ENCODE assay signal across 8 cellular contexts in genomic region chr12:76031081-76031413, GRCh38. TPM values are rescaled to one million over a fixed set of nuclear protein-coding genes. Genes with fewer than 3 reads are reported as not detected.
DNase-seq lines count a peak whose midpoint lies in the region; ATAC-seq and TF ChIP-seq lines count a peak whose summit lies in the region.

No MANE protein-coding gene starts in this region.

- H2BK5ac ChIP-seq in neuronal stem cell (ENCODE audit: low read length): no peak overlapping the region

- peak overlapping the region; percentile 97 for H3K4me3 Mint-ChIP-seq in endothelial cell (ENCODE audit: unreplicated experiment)

- H3K4me3 ChIP-seq in AG04449 (ENCODE audit: low read depth, low read length): peak overlapping the region; percentile 95
- H3K4me3 ChIP-seq in OCI-LY3 (ENCODE audit: low read length): peak overlapping the region; percentile 92
- H3K4me3 ChIP-seq in neuronal stem cell (ENCODE audit: low read length in 2 of 2): peak overlapping the region; percentile 92 to 94

- POLR2A ChIA-PET in AG04449 (lab: Yijun Ruan, JAX): interaction anchor here (0.5 to 2.9 kb wide), 52 partner anchors 10 to 551 kb away, joined by 3 to 22 read pairs (median 4); partner anchors contain the start of genes BBS10, GLIPR1, KRR1 and NAP1L1

- ATAC-seq in GM21515 (IDR thresholded peaks at IDR 0.05; ENCODE audit: unreplicated experiment) (peak; percentile 22), GM18868 (IDR thresholded peaks at IDR 0.05; ENCODE audit: unreplicated experiment) (no peak)

- no peaks in the 10 kb centered on the region for H4K20me1 ChIP-seq in OCI-LY3 (ENCODE audit: insufficient read depth, low read length)

- H2AK5ac ChIP-seq in neuronal stem cell (ENCODE audit: low read depth, low read length): no peak overlapping the region

- H3K9me3 ChIP-seq in OCI-LY3 (ENCODE audit: insufficient read depth, low read length): no peaks in the 10 kb centered on the region
- H3K9me3 ChIP-seq in neuronal stem cell (replicated peaks in 1 of 2; ENCODE audit: control insufficient read depth in 2 of 2, insufficient read depth in 1 of 2, low read depth in 1 of 2, low read length in 2 of 2): no peaks in the 10 kb centered on the region

- no peak overlapping the region for H4K8ac ChIP-seq in neuronal stem cell (ENCODE audit: low read depth, low read length)

- H2BK120ac ChIP-seq in neuronal stem cell (ENCODE audit: low read depth, low read length): no peak overlapping the region

- no peak for TF ChIP-seq CTCF in AG04449 (IDR thresholded peaks at IDR 0.05; ENCODE audit: insufficient read depth, low read length, missing control alignments)
- no peak for TF ChIP-seq CTCF in OCI-LY3 (IDR thresholded peaks at IDR 0.05; ENCODE audit: low read depth, low read length)
- TF ChIP-seq CTCF in endothelial cell (IDR thresholded peaks at IDR 0.05; ENCODE audit: unreplicated experiment): no peak

- no peaks in the 10 kb centered on the region for H3K79me2 ChIP-seq in OCI-LY3 (ENCODE audit: low read length)

- no peak overlapping the region for H3K27ac Mint-ChIP-seq in endothelial cell (ENCODE audit: unreplicated experiment)

- no peak for DNase-seq in AG04449 (ENCODE audit: low read depth, low spot score)
- no peak for DNase-seq in endothelial cell (ENCODE audit: low spot score)
- DNase-seq in neuronal stem cell (ENCODE audit: low spot score): no peak
- DNase-seq in GF-D8 (lab: John Stamatoyannopoulos, UW): no peak
- no peak for DNase-seq in COLO668 (lab: John Stamatoyannopoulos, UW; ENCODE audit: unreplicated experiment)

- peak overlapping the region; percentile 30 for H2BK15ac ChIP-seq in neuronal stem cell (ENCODE audit: low read length)

- no peak overlapping the region for H3K4ac ChIP-seq in neuronal stem cell (ENCODE audit: low read length)

- peak overlapping the region; percentile 88 for H3K18ac ChIP-seq in neuronal stem cell (ENCODE audit: low read length)

- peaks cover 22% of the 10 kb centered on the region for H3K36me3 Mint-ChIP-seq in endothelial cell (ENCODE audit: low read depth, unreplicated experiment)

- no CpG with 5 or more reads among the region's 26 CpGs for WGBS in neuronal stem cell (ENCODE audit: extremely low coverage in 2 of 2, insufficient read length in 2 of 2, insufficient replicate concordance in 1 of 2), 2 donors

- H3K27me3 ChIP-seq in OCI-LY3 (ENCODE audit: low read depth, low read length) (peaks cover 11% of the 10 kb centered on the region), neuronal stem cell (ENCODE audit: control insufficient read depth in 3 of 3, insufficient read depth in 3 of 3, low read depth in 1 of 3, low read length in 3 of 3) (peaks cover 0 to 17% (median 3%) of the 10 kb centered on the region in 3 experiments)

- peaks cover 13% of the 10 kb centered on the region for H3K27me3 Mint-ChIP-seq in endothelial cell (ENCODE audit: unreplicated experiment)

- H3K9ac ChIP-seq in OCI-LY3 (ENCODE audit: low read length) (peak overlapping the region; percentile 90), neuronal stem cell (ENCODE audit: low read depth, low read length, poor library complexity) (peak overlapping the region; percentile 94)

- H3K79me1 ChIP-seq in neuronal stem cell (ENCODE audit: low read depth, low read length): peaks cover 1% of the 10 kb centered on the region

- H3K23ac ChIP-seq in neuronal stem cell (ENCODE audit: low read depth, low read length, poor library complexity): peak overlapping the region; percentile 60

- H3K4me1 ChIP-seq in OCI-LY3 (ENCODE audit: low read length) (peaks cover 10% of the 10 kb centered on the region), neuronal stem cell (ENCODE audit: control insufficient read depth in 2 of 2, insufficient read depth in 1 of 2, low read depth in 1 of 2, low read length in 2 of 2) (peaks cover 8 to 16% of the 10 kb centered on the region in 2 donors)

- CTCF ChIA-PET in AG04449 (lab: Yijun Ruan, JAX): interaction anchor here (0.7 to 11.7 kb wide), 12 partner anchors 214 to 504 kb away, joined by 3 to 130 read pairs (median 3); no protein-coding TSS in a partner anchor

- H3K27ac ChIP-seq in OCI-LY3 (ENCODE audit: low read length) (no peak overlapping the region), neuronal stem cell (replicated peaks; ENCODE audit: low read length) (no peak overlapping the region)

- H3K9me3 Mint-ChIP-seq in endothelial cell (ENCODE audit: unreplicated experiment): no peaks in the 10 kb centered on the region

- H2BK12ac ChIP-seq in neuronal stem cell (ENCODE audit: low read length): no peak overlapping the region

- H3K4me1 Mint-ChIP-seq in endothelial cell (ENCODE audit: unreplicated experiment): peaks cover 45% of the 10 kb centered on the region

- H3K36me3 ChIP-seq in OCI-LY3 (replicated peaks; ENCODE audit: low read depth, low read length) (no peaks in the 10 kb centered on the region), neuronal stem cell (replicated peaks in 1 of 2; ENCODE audit: control insufficient read depth in 2 of 2, insufficient read depth in 2 of 2, low read length in 2 of 2) (peaks cover 0 to 30% of the 10 kb centered on the region in 2 donors)

- H3K4me2 ChIP-seq in OCI-LY3 (ENCODE audit: low read length): peak overlapping the region; percentile 95
- peak overlapping the region; percentile 99 for H3K4me2 ChIP-seq in neuronal stem cell (ENCODE audit: insufficient read depth, low read length, poor library complexity, severe bottlenecking)

- peak overlapping the region; percentile 78 for H2AFZ ChIP-seq in OCI-LY3 (ENCODE audit: low read depth, low read length)
- peak overlapping the region; percentile 91 for H2AFZ ChIP-seq in neuronal stem cell (ENCODE audit: low read length)

- H3K14ac ChIP-seq in neuronal stem cell (ENCODE audit: low read length): no peak overlapping the region

- H4K91ac ChIP-seq in neuronal stem cell (ENCODE audit: low read depth, low read length, poor library complexity): no peak overlapping the region

RNA-seq across cellular contexts. Expression of gene PHLDA1, which starts 0.5 kb away (rescaled TPM):
- 50.3 TPM for total RNA-seq in endothelial cell (ENCODE audit: unreplicated experiment)
- 0.73 TPM for polyA plus RNA-seq in neuronal stem cell (2013, experiment 1 of 2)
- polyA plus RNA-seq in neuronal stem cell (2013, experiment 2 of 2): 0.76 TPM

RNA-seq across cellular contexts. Expression of gene NAP1L1, which starts 53.4 kb away (rescaled TPM):
- 603 TPM for total RNA-seq in endothelial cell (ENCODE audit: unreplicated experiment)
- polyA plus RNA-seq in neuronal stem cell (2013, experiment 1 of 2): 2,438 TPM
- 2,582 TPM for polyA plus RNA-seq in neuronal stem cell (2013, experiment 2 of 2)
